Comparison of ENCODE assay signal across 10 cellular contexts in the genomic region with DNA sequence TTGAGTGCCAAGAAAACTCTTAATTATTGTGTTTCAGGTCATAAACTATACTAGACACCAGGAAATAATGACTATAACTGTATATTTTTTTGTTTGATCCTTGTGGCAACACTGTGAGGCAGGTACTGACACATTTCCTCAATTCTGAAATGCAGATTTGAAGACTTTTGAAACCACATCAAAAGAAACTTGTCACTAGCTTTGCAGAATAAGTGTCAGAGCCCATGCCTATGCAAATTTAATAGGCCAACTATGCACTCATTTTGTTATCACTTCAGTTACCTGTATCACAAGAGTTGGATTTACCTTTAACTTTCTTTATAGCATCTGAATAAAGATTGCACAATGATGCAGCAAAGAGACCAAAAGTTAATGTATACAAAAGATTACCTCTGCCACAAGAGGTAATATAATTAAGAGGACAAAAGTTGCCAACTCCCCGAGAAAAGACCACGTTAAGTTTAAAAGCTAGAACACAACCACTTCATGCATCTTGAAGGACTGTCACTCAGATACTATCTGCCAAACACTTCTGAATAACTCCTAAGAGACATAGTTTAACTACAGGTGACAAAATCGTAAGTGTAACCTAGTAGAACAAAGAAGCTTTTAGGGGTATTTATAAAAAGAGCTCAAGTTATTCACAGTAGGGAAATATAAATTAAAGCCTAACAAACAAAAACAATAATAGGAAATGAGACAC.
DNase-seq lines count a peak whose midpoint lies in the region; ATAC-seq, FAIRE-seq and TF ChIP-seq lines count a peak whose summit lies in the region.
"Had no signal": no experiment of that assay in that cellular context is flagged by ENCODE, and none has a peak within 500 bp of the region (broad histone marks: within the 10 kb centered on the region; RNA-seq: fewer than 3 reads in every experiment).

No MANE protein-coding gene starts in this region.

- no peak overlapping the region for H3K4me3 Mint-ChIP-seq in activated naive CD8-positive, alpha-beta T cell treated with anti-CD3 and anti-CD28 coated beads, Interleukin-2, amount 10 ng/mL, durations not matched to agents 7 days and 5 days

- peaks cover 9% of the 10 kb centered on the region for H3K4me1 Mint-ChIP-seq in activated naive CD8-positive, alpha-beta T cell treated with anti-CD3 and anti-CD28 coated beads, Interleukin-2, amount 10 ng/mL, durations not matched to agents 7 days and 5 days

- H3K27ac Mint-ChIP-seq in activated naive CD8-positive, alpha-beta T cell treated with anti-CD3 and anti-CD28 coated beads, Interleukin-2, amount 10 ng/mL, durations not matched to agents 7 days and 5 days: peak overlapping the region; percentile 43

- POLR2A ChIA-PET in activated naive CD8-positive, alpha-beta T cell treated with anti-CD3 and anti-CD28 coated beads, Interleukin-2, amount 10 ng/mL, durations not matched to agents 7 days and 5 days (lab: Charles Lee): interaction anchor here (0.9 kb wide), 1 partner anchor 174 kb away, joined by 3 read pairs; a partner anchor contains a TSS

- TF ChIP-seq POLR2A in GM18505 (IDR thresholded peaks at IDR 0.05; ENCODE audit: borderline replicate concordance, extremely low read depth, insufficient read depth, insufficient read length) (no peak), GM12892 (IDR thresholded peaks at IDR 0.05; ENCODE audit: low read depth, low read length) (no peak)

- H3K36me3 Mint-ChIP-seq in activated naive CD8-positive, alpha-beta T cell treated with anti-CD3 and anti-CD28 coated beads, Interleukin-2, amount 10 ng/mL, durations not matched to agents 7 days and 5 days: no peaks in the 10 kb centered on the region

- FAIRE-seq in GM12892 (lab: Jason Lieb, UNC): no peak
- FAIRE-seq: endometrium had no signal

- H3K27me3 Mint-ChIP-seq in activated naive CD8-positive, alpha-beta T cell treated with anti-CD3 and anti-CD28 coated beads, Interleukin-2, amount 10 ng/mL, durations not matched to agents 7 days and 5 days: peaks cover 3% of the 10 kb centered on the region

- peaks cover 4% of the 10 kb centered on the region for H3K9me3 Mint-ChIP-seq in activated naive CD8-positive, alpha-beta T cell treated with anti-CD3 and anti-CD28 coated beads, Interleukin-2, amount 10 ng/mL, durations not matched to agents 7 days and 5 days

- DNase-seq in activated naive CD8-positive, alpha-beta T cell treated with anti-CD3 and anti-CD28 coated beads, Interleukin-2, amount 10 ng/mL, durations not matched to agents 7 days and 5 days: no peak
- DNase-seq in cortex of kidney (lab: John Stamatoyannopoulos, UW): no peak
- no peak for DNase-seq in GM12892 (ENCODE audit: insufficient read length)
- no peak for DNase-seq in left lobe of liver (ENCODE audit: low spot score)
- DNase-seq in activated effector memory CD4-positive, alpha-beta T cell treated with Interleukin-2 at 50 U/mL for 16 hours: no peak
- DNase-seq: kidney glomerular epithelial cell had no signal

- ATAC-seq in GM18505 (IDR thresholded peaks at IDR 0.05; ENCODE audit: unreplicated experiment) (peak; percentile 92), GM19467 (IDR thresholded peaks at IDR 0.05; ENCODE audit: unreplicated experiment) (peak; percentile 75), HG03135 (IDR thresholded peaks at IDR 0.05; ENCODE audit: unreplicated experiment) (peak; percentile 89), left lobe of liver (no peak)
- ATAC-seq in activated naive CD8-positive, alpha-beta T cell treated with anti-CD3 and anti-CD28 coated beads, Interleukin-2, amount 10 ng/mL, durations not matched to agents 7 days and 5 days (ENCODE audit: low read depth): peak; percentile 98
